25 cellular contexts compared by ENCODE assay signal in the genomic region with DNA sequence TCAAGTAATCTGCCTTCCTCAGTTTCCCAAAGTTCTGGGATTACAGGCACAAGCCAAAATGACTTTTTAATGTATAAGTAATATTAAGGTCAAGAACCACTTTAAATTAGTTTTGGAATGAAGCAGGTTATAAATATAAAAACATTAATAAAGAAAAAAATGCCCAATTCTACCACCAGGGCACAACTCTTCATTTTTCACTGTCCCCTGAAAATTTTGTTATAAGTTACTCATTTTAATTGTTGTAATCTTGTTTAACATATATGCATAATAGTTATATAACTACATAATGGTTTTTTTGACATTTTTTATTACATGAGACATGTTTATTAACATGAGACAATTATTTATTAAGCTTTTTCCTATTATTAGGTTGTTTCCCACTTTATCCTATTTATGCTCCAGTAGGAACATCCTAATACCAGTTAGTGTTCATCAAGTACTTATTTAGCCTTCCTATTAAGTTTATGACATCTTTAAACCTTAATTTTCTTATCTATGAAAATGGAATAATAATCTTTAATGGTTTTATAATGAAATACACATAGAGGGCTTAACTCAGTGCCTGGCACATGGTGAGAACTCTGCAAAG.
DNase-seq lines count a peak whose midpoint lies in the region; ATAC-seq and TF ChIP-seq lines count a peak whose summit lies in the region.
"Had no signal": no experiment of that assay in that cellular context is flagged by ENCODE, and none has a peak within 500 bp of the region (broad histone marks: within the 10 kb centered on the region; RNA-seq: fewer than 3 reads in every experiment).

No MANE protein-coding gene starts in this region.

- H3K9me2 ChIP-seq in SK-N-SH: no peaks in the 10 kb centered on the region

- H3K9me3 Mint-ChIP-seq in type B pancreatic cell: no peaks in the 10 kb centered on the region
- no peaks in the 10 kb centered on the region for H3K9me3 Mint-ChIP-seq in CD8-positive, alpha-beta memory T cell
- H3K9me3 Mint-ChIP-seq: activated naive CD8-positive, alpha-beta T cell treated with anti-CD3 and anti-CD28 coated beads, Interleukin-2, amount 50 U/mL, for 24 hours; activated T-helper 17 cell treated with anti-CD3 and anti-CD28 coated beads, Interleukin-2, amount 50 U/mL, for 72 hours had no signal

- no peak for TF ChIP-seq RAD21 in SK-N-SH (IDR thresholded peaks at IDR 0.05; ENCODE audit: low read length)

- no peaks in the 10 kb centered on the region for H3K36me3 ChIP-seq in SK-N-SH (replicated peaks in 1 of 2; ENCODE audit: control insufficient read depth in 1 of 2, insufficient read depth in 2 of 2, low read length in 1 of 2)
- no peaks in the 10 kb centered on the region for H3K36me3 ChIP-seq in CD8-positive, alpha-beta memory T cell (ENCODE audit: insufficient read depth, low read length)
- H3K36me3 ChIP-seq: Peyer's patch, transverse colon had no signal

- H3K4me3 Mint-ChIP-seq in type B pancreatic cell: no peak overlapping the region
- H3K4me3 Mint-ChIP-seq in CD8-positive, alpha-beta memory T cell: no peak overlapping the region
- H3K4me3 Mint-ChIP-seq: activated CD4-positive, alpha-beta T cell treated with anti-CD3 and anti-CD28 coated beads for 36 hours; activated CD8-positive, alpha-beta memory T cell treated with anti-CD3 and anti-CD28 coated beads, Interleukin-2, amount 10 ng/mL, durations not matched to agents 7 days and 5 days; activated naive CD8-positive, alpha-beta T cell treated with anti-CD3 and anti-CD28 coated beads, Interleukin-2, amount 50 U/mL, for 24 hours; activated T-helper 17 cell treated with anti-CD3 and anti-CD28 coated beads, Interleukin-2, amount 50 U/mL, for 72 hours; CD4-positive, CD25-positive, alpha-beta regulatory T cell; stimulated activated naive B cell treated with anti-CD40 and anti-IgM and Interleukin-4, amounts not matched to agents 10 μg/mL and 1 μg/mL and 100 μg/mL, for 72 hours had no signal

- in situ Hi-C loops in astrocyte of the cerebellum (cut with HindIII; ENCODE audit: low sequenced_read_pairs): no loop called here

- H3F3A ChIP-seq in SK-N-SH (replicated peaks; ENCODE audit: insufficient read depth): no peaks in the 10 kb centered on the region

- DNase-seq in SK-N-SH (no peak), astrocyte of the cerebellum (ENCODE audit: low read depth) (no peak), fibroblast of villous mesenchyme (ENCODE audit: low read depth) (no peak), type B pancreatic cell (ENCODE audit: extremely low spot score, unreplicated experiment) (no peak), DMS114 treated with DMSO at 0.1 percent for 48 hours (lab: John Stamatoyannopoulos, UW; ENCODE audit: unreplicated experiment) (no peak)
- no peak for DNase-seq in CD8-positive, alpha-beta memory T cell
- DNase-seq: activated CD4-positive, alpha-beta T cell treated with anti-CD3 and anti-CD28 coated beads for 36 hours; activated CD8-positive, alpha-beta memory T cell treated with anti-CD3 and anti-CD28 coated beads, Interleukin-2, amount 10 ng/mL, durations not matched to agents 7 days and 5 days; activated naive CD8-positive, alpha-beta T cell treated with anti-CD3 and anti-CD28 coated beads, Interleukin-2, amount 50 U/mL, for 24 hours; CD4-positive, CD25-positive, alpha-beta regulatory T cell; DMS79; esophagus squamous epithelium; HCEC 1CT; heart left ventricle; NCI-H1694 treated with DMSO at 0.1 percent for 48 hours; NCI-H345; Peyer's patch; stimulated activated naive B cell treated with anti-CD40 and anti-IgM and Interleukin-4, amounts not matched to agents 10 μg/mL and 1 μg/mL and 100 μg/mL, for 72 hours; transverse colon had no signal

- H3K27me3 Mint-ChIP-seq in type B pancreatic cell: no peaks in the 10 kb centered on the region
- peaks cover 0 to 6% of the 10 kb centered on the region in 2 donors for H3K27me3 Mint-ChIP-seq in CD8-positive, alpha-beta memory T cell
- H3K27me3 Mint-ChIP-seq: activated CD4-positive, alpha-beta T cell treated with anti-CD3 and anti-CD28 coated beads for 36 hours; activated CD8-positive, alpha-beta memory T cell treated with anti-CD3 and anti-CD28 coated beads, Interleukin-2, amount 10 ng/mL, durations not matched to agents 7 days and 5 days; activated naive CD8-positive, alpha-beta T cell treated with anti-CD3 and anti-CD28 coated beads, Interleukin-2, amount 50 U/mL, for 24 hours; activated T-helper 17 cell treated with anti-CD3 and anti-CD28 coated beads, Interleukin-2, amount 50 U/mL, for 72 hours; CD4-positive, CD25-positive, alpha-beta regulatory T cell; stimulated activated naive B cell treated with anti-CD40 and anti-IgM and Interleukin-4, amounts not matched to agents 10 μg/mL and 1 μg/mL and 100 μg/mL, for 72 hours had no signal

- no peak overlapping the region for H3K9ac ChIP-seq in SK-N-SH

- H3K4me1 ChIP-seq in SK-N-SH (ENCODE audit: control insufficient read depth in 1 of 2, insufficient read depth in 2 of 2, low read depth in 1 of 2, low read length in 1 of 2): no peaks in the 10 kb centered on the region
- H3K4me1 ChIP-seq in CD8-positive, alpha-beta memory T cell (ENCODE audit: insufficient read depth, low read length): no peaks in the 10 kb centered on the region
- H3K4me1 ChIP-seq: esophagus squamous epithelium, Peyer's patch, transverse colon had no signal

- no peaks in the 10 kb centered on the region for H3K9me3 ChIP-seq in SK-N-SH
- no peaks in the 10 kb centered on the region for H3K9me3 ChIP-seq in CD8-positive, alpha-beta memory T cell (ENCODE audit: low read length)
- H3K9me3 ChIP-seq: esophagus squamous epithelium, heart left ventricle, Peyer's patch, transverse colon had no signal

- H3K4me3 ChIP-seq in SK-N-SH (ENCODE audit: low read depth in 2 of 2, low read length in 1 of 2) (no peak overlapping the region), astrocyte of the cerebellum (ENCODE audit: low read depth, low read length) (no peak overlapping the region), fibroblast of villous mesenchyme (ENCODE audit: low read depth, low read length) (no peak overlapping the region)
- H3K4me3 ChIP-seq in CD8-positive, alpha-beta memory T cell (ENCODE audit: low read length): no peak overlapping the region
- H3K4me3 ChIP-seq: cardiac muscle cell, esophagus squamous epithelium, heart left ventricle, Peyer's patch, transverse colon had no signal

- no peak overlapping the region for H3K4me2 ChIP-seq in SK-N-SH

- H4K20me1 ChIP-seq in SK-N-SH (ENCODE audit: insufficient read depth): no peaks in the 10 kb centered on the region

- peak; percentile 47 for TF ChIP-seq CTCF in SK-N-SH (IDR thresholded peaks at IDR 0.05)
- TF ChIP-seq CTCF in astrocyte of the cerebellum (IDR thresholded peaks at IDR 0.05; ENCODE audit: low read depth, low read length, missing control alignments): peak; percentile 8
- TF ChIP-seq CTCF in fibroblast of villous mesenchyme (IDR thresholded peaks at IDR 0.05; ENCODE audit: insufficient read depth, low read depth, low read length): peak; percentile 20
- peak; percentile 71 for TF ChIP-seq CTCF in type B pancreatic cell (conservative IDR thresholded peaks at IDR 0.05)

- H3K4me1 Mint-ChIP-seq in type B pancreatic cell (ENCODE audit: unreplicated experiment): no peaks in the 10 kb centered on the region
- no peaks in the 10 kb centered on the region for H3K4me1 Mint-ChIP-seq in CD8-positive, alpha-beta memory T cell
- H3K4me1 Mint-ChIP-seq: activated CD4-positive, alpha-beta T cell treated with anti-CD3 and anti-CD28 coated beads for 36 hours; activated CD8-positive, alpha-beta memory T cell treated with anti-CD3 and anti-CD28 coated beads, Interleukin-2, amount 10 ng/mL, durations not matched to agents 7 days and 5 days; activated T-helper 17 cell treated with anti-CD3 and anti-CD28 coated beads, Interleukin-2, amount 50 U/mL, for 72 hours had no signal

- H3K79me2 ChIP-seq in SK-N-SH (ENCODE audit: insufficient read depth): no peaks in the 10 kb centered on the region

- peaks cover 16% of the 10 kb centered on the region for H3K36me3 Mint-ChIP-seq in type B pancreatic cell
- H3K36me3 Mint-ChIP-seq in CD8-positive, alpha-beta memory T cell: peaks cover 0 to 9% (median 7%) of the 10 kb centered on the region in 3 donors

- H3K27ac Mint-ChIP-seq in type B pancreatic cell: no peak overlapping the region
- H3K27ac Mint-ChIP-seq in CD8-positive, alpha-beta memory T cell: no peak overlapping the region
- H3K27ac Mint-ChIP-seq: activated CD4-positive, alpha-beta T cell treated with anti-CD3 and anti-CD28 coated beads for 36 hours; activated CD8-positive, alpha-beta memory T cell treated with anti-CD3 and anti-CD28 coated beads, Interleukin-2, amount 10 ng/mL, durations not matched to agents 7 days and 5 days; activated naive CD8-positive, alpha-beta T cell treated with anti-CD3 and anti-CD28 coated beads, Interleukin-2, amount 50 U/mL, for 24 hours; activated T-helper 17 cell treated with anti-CD3 and anti-CD28 coated beads, Interleukin-2, amount 50 U/mL, for 72 hours; CD4-positive, CD25-positive, alpha-beta regulatory T cell; stimulated activated naive B cell treated with anti-CD40 and anti-IgM and Interleukin-4, amounts not matched to agents 10 μg/mL and 1 μg/mL and 100 μg/mL, for 72 hours had no signal

- POLR2A ChIA-PET in SK-N-SH (lab: Yijun Ruan, JAX): no interaction called here
- POLR2A ChIA-PET in CD8-positive, alpha-beta memory T cell (lab: Charles Lee): no interaction called here

- ATAC-seq in SK-N-SH treated with all-trans-retinoic acid at 6 μM for 48 hours: no peak
- ATAC-seq in HG03175 (IDR thresholded peaks at IDR 0.05; ENCODE audit: unreplicated experiment): no peak
- ATAC-seq: activated CD4-positive, alpha-beta T cell treated with anti-CD3 and anti-CD28 coated beads for 36 hours; activated CD8-positive, alpha-beta memory T cell treated with anti-CD3 and anti-CD28 coated beads, Interleukin-2, amount 10 ng/mL, durations not matched to agents 7 days and 5 days; activated naive CD8-positive, alpha-beta T cell treated with anti-CD3 and anti-CD28 coated beads, Interleukin-2, amount 50 U/mL, for 24 hours; activated T-helper 17 cell treated with anti-CD3 and anti-CD28 coated beads, Interleukin-2, amount 50 U/mL, for 72 hours; heart left ventricle; sciatic nerve; stimulated activated naive B cell treated with anti-CD40 and anti-IgM and Interleukin-4, amounts not matched to agents 10 μg/mL and 1 μg/mL and 100 μg/mL, for 72 hours had no signal

- CTCF ChIA-PET in SK-N-SH (lab: Yijun Ruan, JAX): interaction anchor here (0.7 to 2.2 kb wide), 4 partner anchors 11 to 172 kb away, joined by 3 to 7 read pairs (median 4); no protein-coding TSS in a partner anchor
- CTCF ChIA-PET in CD8-positive, alpha-beta memory T cell (lab: Charles Lee): interaction anchor here (1.0 kb wide), 1 partner anchor 20 kb away, joined by 3 read pairs; no protein-coding TSS in a partner anchor

- no peak for TF ChIP-seq EP300 in SK-N-SH (IDR thresholded peaks at IDR 0.05; ENCODE audit: borderline replicate concordance in 1 of 2, low read depth in 1 of 2, low read length in 1 of 2)

- no peak overlapping the region for H3K27ac ChIP-seq in SK-N-SH (ENCODE audit: low read depth in 2 of 2, low read length in 1 of 2)
- H3K27ac ChIP-seq in CD8-positive, alpha-beta memory T cell (ENCODE audit: low read depth, low read length): no peak overlapping the region
- H3K27ac ChIP-seq: 22Rv1, cardiac muscle cell, esophagus squamous epithelium, heart left ventricle, Peyer's patch, transverse colon had no signal

- H3K27me3 ChIP-seq in SK-N-SH (ENCODE audit: insufficient read depth): no peaks in the 10 kb centered on the region
- no peaks in the 10 kb centered on the region for H3K27me3 ChIP-seq in CD8-positive, alpha-beta memory T cell (ENCODE audit: insufficient read depth, low read length, poor library complexity, severe bottlenecking)
- H3K27me3 ChIP-seq: cardiac muscle cell, esophagus squamous epithelium, heart left ventricle, Peyer's patch, transverse colon had no signal

- no peak overlapping the region for H2AFZ ChIP-seq in SK-N-SH (ENCODE audit: low read depth)

Comparison
In these comparisons a context has a peak if more than half of its experiments do, and no peak if none do; other contexts are left out.
1. CTCF ChIP-seq: peak in every context shown above with its lines; median percentile 71 in type B pancreatic cell; 47 in SK-N-SH; 20 in fibroblast of villous mesenchyme; 8 in astrocyte of the cerebellum.